ENCODE assay signal across 29 cellular contexts in the genomic region with DNA sequence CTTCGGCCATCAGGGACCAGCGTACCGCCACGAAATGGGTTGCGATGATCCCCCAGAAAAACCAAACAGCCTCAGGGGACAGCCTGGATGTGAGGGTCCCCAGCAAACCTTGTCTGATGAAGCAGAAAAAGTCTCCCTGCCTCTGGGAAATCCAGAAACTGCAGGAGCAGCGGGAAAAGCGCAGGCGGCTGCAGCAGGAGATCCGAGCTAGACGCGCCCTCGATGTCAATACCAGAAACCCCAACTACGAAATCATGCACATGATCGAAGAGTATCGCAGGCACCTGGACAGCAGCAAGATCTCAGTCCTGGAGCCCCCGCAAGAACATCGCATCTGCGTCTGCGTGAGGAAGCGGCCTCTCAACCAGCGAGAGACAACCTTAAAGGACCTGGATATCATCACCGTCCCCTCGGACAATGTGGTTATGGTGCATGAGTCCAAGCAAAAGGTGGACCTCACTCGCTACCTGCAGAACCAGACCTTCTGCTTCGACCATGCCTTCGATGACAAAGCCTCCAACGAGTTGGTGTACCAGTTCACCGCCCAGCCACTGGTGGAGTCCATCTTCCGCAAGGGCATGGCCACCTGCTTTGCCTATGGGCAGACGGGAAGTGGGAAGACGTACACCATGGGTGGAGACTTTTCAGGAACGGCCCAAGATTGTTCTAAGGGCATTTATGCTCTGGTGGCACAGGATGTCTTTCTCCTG. TPM values are rescaled to one million over a fixed set of nuclear protein-coding genes. Genes with fewer than 3 reads are reported as not detected.
A peak's percentile ranks its signal among the peaks of the same experiment; 100 is the strongest.
DNase-seq lines count a peak whose midpoint lies in the region; ATAC-seq, FAIRE-seq and TF ChIP-seq lines count a peak whose summit lies in the region.
"Had no signal": no experiment of that assay in that cellular context is flagged by ENCODE, and none has a peak within 500 bp of the region (broad histone marks: within the 10 kb centered on the region; RNA-seq: fewer than 3 reads in every experiment).

No MANE protein-coding gene starts in this region.

- ATAC-seq in lower lobe of right lung (no peak), HG03521 (IDR thresholded peaks at IDR 0.05; ENCODE audit: unreplicated experiment) (no peak)
- ATAC-seq: GM12878 had no signal

- H3K36me3 Mint-ChIP-seq in activated T-helper 2 cell treated with anti-CD3 and anti-CD28 coated beads, Interferon-gamma antibody, Interleukin-2, Interleukin-4, amounts not matched to agents 10 μg/mL and 5 μg/mL and 100 μg/mL, durations not matched to agents 14 hours and 24 hours and 36 hours (ENCODE audit: low read depth) = no peaks in the 10 kb centered on the region
- H3K36me3 Mint-ChIP-seq: CD14-positive monocyte; CD4-positive, alpha-beta memory T cell; CD4-positive, CD25-positive, alpha-beta regulatory T cell; CD8-positive, alpha-beta memory T cell had no signal

- peaks cover 46% of the 10 kb centered on the region for H3K9me3 Mint-ChIP-seq in activated T-helper 2 cell treated with anti-CD3 and anti-CD28 coated beads, Interferon-gamma antibody, Interleukin-2, Interleukin-4, amounts not matched to agents 10 μg/mL and 5 μg/mL and 100 μg/mL, durations not matched to agents 14 hours and 24 hours and 36 hours

- TF ChIP-seq CTCF in bronchial epithelial cell (IDR thresholded peaks at IDR 0.05; ENCODE audit: insufficient read depth, low read length, severe bottlenecking) (no peak), lower lobe of right lung (IDR thresholded peaks at IDR 0.05) (no peak)

- DNase-seq in HTR-8/SVneo (ENCODE audit: insufficient read length, low spot score) = no peak
- DNase-seq in bronchial epithelial cell (ENCODE audit: low read depth) = no peak
- peak; percentile 16 for DNase-seq in lower lobe of right lung
- DNase-seq in NCI-H2029 treated with DMSO at 0.1 percent for 48 hours (lab: John Stamatoyannopoulos, UW) = no peak
- no peak for DNase-seq in activated T-helper 2 cell treated with anti-CD3 and anti-CD28 coated beads, Interferon-gamma antibody, Interleukin-2, Interleukin-4, amounts not matched to agents 10 μg/mL and 5 μg/mL and 100 μg/mL, durations not matched to agents 14 hours and 24 hours and 36 hours (ENCODE audit: low spot score)
- DNase-seq: 8988T; ACHN; BE2C; C1 segment of cervical spinal cord; CD4-positive, alpha-beta memory T cell; CD4-positive, CD25-positive, alpha-beta regulatory T cell; COR-L47; DMS 273 treated with DMSO at 0.1 percent for 48 hours; DMS153; DMS79; DND-41; EL; GDM1 had no signal

- no peak overlapping the region for H3K4me3 ChIP-seq in bronchial epithelial cell (ENCODE audit: low read depth, low read length)
- H3K4me3 ChIP-seq in lower lobe of right lung = no peak overlapping the region
- H3K4me3 ChIP-seq: BLaER1, GM12878 had no signal

- no peaks in the 10 kb centered on the region for H3K27me3 ChIP-seq in bronchial epithelial cell (ENCODE audit: control insufficient read depth, insufficient read depth, low read length)
- no peaks in the 10 kb centered on the region for H3K27me3 ChIP-seq in lower lobe of right lung (ENCODE audit: low read depth)
- H3K27me3 ChIP-seq: BE2C, BLaER1 had no signal

- no peaks in the 10 kb centered on the region for H3K27me3 Mint-ChIP-seq in activated T-helper 2 cell treated with anti-CD3 and anti-CD28 coated beads, Interferon-gamma antibody, Interleukin-2, Interleukin-4, amounts not matched to agents 10 μg/mL and 5 μg/mL and 100 μg/mL, durations not matched to agents 14 hours and 24 hours and 36 hours (ENCODE audit: low read depth)
- H3K27me3 Mint-ChIP-seq: CD4-positive, alpha-beta memory T cell; CD4-positive, CD25-positive, alpha-beta regulatory T cell; CD8-positive, alpha-beta memory T cell had no signal

- no peak overlapping the region for H3K4me3 Mint-ChIP-seq in activated T-helper 2 cell treated with anti-CD3 and anti-CD28 coated beads, Interferon-gamma antibody, Interleukin-2, Interleukin-4, amounts not matched to agents 10 μg/mL and 5 μg/mL and 100 μg/mL, durations not matched to agents 14 hours and 24 hours and 36 hours (ENCODE audit: low read depth)
- H3K4me3 Mint-ChIP-seq: CD14-positive monocyte; CD4-positive, alpha-beta memory T cell; CD4-positive, CD25-positive, alpha-beta regulatory T cell; CD8-positive, alpha-beta memory T cell had no signal

- no peak overlapping the region for H3K27ac Mint-ChIP-seq in activated T-helper 2 cell treated with anti-CD3 and anti-CD28 coated beads, Interferon-gamma antibody, Interleukin-2, Interleukin-4, amounts not matched to agents 10 μg/mL and 5 μg/mL and 100 μg/mL, durations not matched to agents 14 hours and 24 hours and 36 hours
- H3K27ac Mint-ChIP-seq: CD14-positive monocyte; CD4-positive, alpha-beta memory T cell; CD4-positive, CD25-positive, alpha-beta regulatory T cell; CD8-positive, alpha-beta memory T cell had no signal

- intact Hi-C loops in lower lobe of right lung (cut with DNase I) = no loop called here
- intact Hi-C loops in activated T-helper 2 cell treated with anti-CD3 and anti-CD28 coated beads, Interferon-gamma antibody, Interleukin-2, Interleukin-4, amounts not matched to agents 10 μg/mL and 5 μg/mL and 100 μg/mL, durations not matched to agents 14 hours and 24 hours and 36 hours (cut with micrococcal nuclease) = no loop called here

- no peaks in the 10 kb centered on the region for H3K9me3 ChIP-seq in lower lobe of right lung
- H3K9me3 ChIP-seq: BE2C had no signal

- H3K4me1 Mint-ChIP-seq in activated T-helper 2 cell treated with anti-CD3 and anti-CD28 coated beads, Interferon-gamma antibody, Interleukin-2, Interleukin-4, amounts not matched to agents 10 μg/mL and 5 μg/mL and 100 μg/mL, durations not matched to agents 14 hours and 24 hours and 36 hours (ENCODE audit: low read depth) = no peaks in the 10 kb centered on the region
- H3K4me1 Mint-ChIP-seq: CD14-positive monocyte; CD4-positive, alpha-beta memory T cell; CD4-positive, CD25-positive, alpha-beta regulatory T cell; CD8-positive, alpha-beta memory T cell had no signal

- peak; percentile 26 for FAIRE-seq in HTR-8/SVneo (lab: Jason Lieb, UNC)
- peak; percentile 18 for FAIRE-seq in bronchial epithelial cell (lab: Jason Lieb, UNC)
- FAIRE-seq: A204.1, GM12878, GM12892, GM19239 had no signal

- H3K36me3 ChIP-seq in bronchial epithelial cell (ENCODE audit: control insufficient read depth, insufficient read depth, low read length) = no peaks in the 10 kb centered on the region
- H3K36me3 ChIP-seq in lower lobe of right lung = no peaks in the 10 kb centered on the region
- H3K36me3 ChIP-seq: BE2C, BLaER1 had no signal

- no peaks in the 10 kb centered on the region for H3K4me1 ChIP-seq in lower lobe of right lung

- no peak overlapping the region for H3K27ac ChIP-seq in lower lobe of right lung
- H3K27ac ChIP-seq: BLaER1 had no signal

RNA-seq across cellular contexts. Expression of gene KIF2B, which starts 0.8 kb away (rescaled TPM):
- not detected in 2 replicates for total RNA-seq in bronchial epithelial cell
- total RNA-seq in lower lobe of right lung = not detected
- not detected in 2 replicates for total RNA-seq in activated T-helper 2 cell treated with anti-CD3 and anti-CD28 coated beads, Interferon-gamma antibody, Interleukin-2, Interleukin-4, amounts not matched to agents 10 μg/mL and 5 μg/mL and 100 μg/mL, durations not matched to agents 14 hours and 24 hours and 36 hours
- total RNA-seq: A673; CD4-positive, alpha-beta memory T cell; CD4-positive, CD25-positive, alpha-beta regulatory T cell; CD8-positive, alpha-beta memory T cell; Daoy; G401; GM12878 had no signal
